ENCODE assay signal across 17 cellular contexts in the genomic region with DNA sequence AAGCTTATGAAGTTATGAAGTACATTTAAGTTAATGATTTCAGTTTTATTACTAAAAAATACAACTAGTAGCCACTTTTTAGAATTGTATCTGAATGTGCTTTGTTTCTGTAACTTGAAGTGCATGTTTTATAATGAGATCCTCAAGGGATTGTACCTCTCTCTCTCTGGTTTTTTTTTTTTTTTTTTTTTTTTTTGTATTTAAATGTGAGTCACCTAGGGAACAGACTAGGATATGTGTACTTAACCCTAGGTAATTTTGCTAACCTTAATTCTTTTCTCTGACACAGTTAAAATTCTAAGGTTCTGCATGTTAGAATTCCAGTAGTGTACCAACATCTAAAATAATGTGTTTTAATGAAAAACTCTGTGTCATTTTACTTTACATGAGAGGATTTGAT. TPM values are rescaled to one million over a fixed set of nuclear protein-coding genes. Genes with fewer than 3 reads are reported as not detected.
DNase-seq lines count a peak whose midpoint lies in the region; ATAC-seq, FAIRE-seq and TF ChIP-seq lines count a peak whose summit lies in the region.
"Had no signal": no experiment of that assay in that cellular context is flagged by ENCODE, and none has a peak within 500 bp of the region (broad histone marks: within the 10 kb centered on the region; RNA-seq: fewer than 3 reads in every experiment).

No MANE protein-coding gene starts in this region.

- no peak overlapping the region for H2AK5ac ChIP-seq in trophoblast cell (ENCODE audit: low read length)

- peaks cover 70% of the 10 kb centered on the region for H3K4me1 Mint-ChIP-seq in activated CD8-positive, alpha-beta T cell treated with anti-CD3 and anti-CD28 coated beads for 36 hours (ENCODE audit: low read depth)
- peaks cover 63% of the 10 kb centered on the region for H3K4me1 Mint-ChIP-seq in activated CD8-positive, alpha-beta T cell treated with anti-CD3 and anti-CD28 coated beads, Interleukin-2, amount 10 ng/mL, durations not matched to agents 7 days and 5 days (ENCODE audit: low read depth)
- H3K4me1 Mint-ChIP-seq in IgD-negative memory B cell: peaks cover 46 to 50% (median 47%) of the 10 kb centered on the region in 3 donors
- peaks cover 41 to 72% of the 10 kb centered on the region in 2 donors for H3K4me1 Mint-ChIP-seq in natural killer cell treated with Interleukin-12 subunit alpha and Interleukin-12 subunit beta and Interleukin-15 and Interleukin-18, amount 100 ng/mL, for 72 hours (ENCODE audit: low read depth in 2 of 2)

- H3K36me3 ChIP-seq in bronchial epithelial cell (ENCODE audit: control insufficient read depth, insufficient read depth, low read length): no peaks in the 10 kb centered on the region
- H3K36me3 ChIP-seq in trophoblast cell (ENCODE audit: control insufficient read depth in 1 of 2, insufficient read depth in 2 of 2, low read length in 2 of 2): no peaks in the 10 kb centered on the region

- no peak for TF ChIP-seq CTCF in activated CD8-positive, alpha-beta T cell treated with anti-CD3 and anti-CD28 coated beads for 36 hours (IDR thresholded peaks at IDR 0.05)
- no peak for TF ChIP-seq CTCF in bronchial epithelial cell (IDR thresholded peaks at IDR 0.05; ENCODE audit: insufficient read depth, low read length, severe bottlenecking)

- H3K9ac ChIP-seq in trophoblast cell (ENCODE audit: low read length): no peak overlapping the region

- peaks cover 2% of the 10 kb centered on the region for H3K9me3 Mint-ChIP-seq in activated CD8-positive, alpha-beta T cell treated with anti-CD3 and anti-CD28 coated beads for 36 hours
- peaks cover 4% of the 10 kb centered on the region for H3K9me3 Mint-ChIP-seq in activated CD8-positive, alpha-beta T cell treated with anti-CD3 and anti-CD28 coated beads, Interleukin-2, amount 10 ng/mL, durations not matched to agents 7 days and 5 days (ENCODE audit: insufficient read depth)
- H3K9me3 Mint-ChIP-seq in IgD-negative memory B cell: peaks cover 0 to 6% (median 2%) of the 10 kb centered on the region in 3 donors
- H3K9me3 Mint-ChIP-seq in natural killer cell treated with Interleukin-12 subunit alpha and Interleukin-12 subunit beta and Interleukin-15 and Interleukin-18, amount 100 ng/mL, for 72 hours: no peaks in the 10 kb centered on the region

- H3K9me3 ChIP-seq in trophoblast cell (ENCODE audit: insufficient read depth, low read depth, low read length): no peaks in the 10 kb centered on the region
- H3K9me3 ChIP-seq: SJSA1 had no signal

- H3K4me3 ChIP-seq in bronchial epithelial cell (ENCODE audit: low read depth, low read length) (no peak overlapping the region), trophoblast cell (ENCODE audit: low read depth, low read length) (no peak overlapping the region)
- H3K4me3 ChIP-seq: SJSA1, spleen had no signal

- H3K4ac ChIP-seq in trophoblast cell (ENCODE audit: low read depth, low read length): no peak overlapping the region

- CTCF ChIA-PET in activated CD8-positive, alpha-beta T cell treated with anti-CD3 and anti-CD28 coated beads for 36 hours (lab: Charles Lee): no interaction called here
- CTCF ChIA-PET in activated CD8-positive, alpha-beta T cell treated with anti-CD3 and anti-CD28 coated beads, Interleukin-2, amount 10 ng/mL, durations not matched to agents 7 days and 5 days (lab: Charles Lee): interaction anchor here (1.0 to 1.3 kb wide), 3 partner anchors 10 to 58 kb away, joined by 3 to 4 read pairs (median 4); no protein-coding TSS in a partner anchor

- no peaks in the 10 kb centered on the region for H3K79me1 ChIP-seq in trophoblast cell (ENCODE audit: low read length)

- no peaks in the 10 kb centered on the region for H3K79me2 ChIP-seq in trophoblast cell (ENCODE audit: control insufficient read depth, insufficient read depth, low read length, poor library complexity)

- peaks cover 59% of the 10 kb centered on the region for H3K36me3 Mint-ChIP-seq in activated CD8-positive, alpha-beta T cell treated with anti-CD3 and anti-CD28 coated beads for 36 hours (ENCODE audit: low read depth)
- peaks cover 66% of the 10 kb centered on the region for H3K36me3 Mint-ChIP-seq in activated CD8-positive, alpha-beta T cell treated with anti-CD3 and anti-CD28 coated beads, Interleukin-2, amount 10 ng/mL, durations not matched to agents 7 days and 5 days (ENCODE audit: low read depth)
- peaks cover 10% of the 10 kb centered on the region for H3K36me3 Mint-ChIP-seq in IgD-negative memory B cell
- peaks cover 20% of the 10 kb centered on the region for H3K36me3 Mint-ChIP-seq in natural killer cell treated with Interleukin-12 subunit alpha and Interleukin-12 subunit beta and Interleukin-15 and Interleukin-18, amount 100 ng/mL, for 72 hours

- POLR2A ChIA-PET in activated CD8-positive, alpha-beta T cell treated with anti-CD3 and anti-CD28 coated beads for 36 hours (lab: Charles Lee): interaction anchor here (1.2 to 1.5 kb wide), 2 partner anchors 27 to 59 kb away, joined by 3 to 4 read pairs; no protein-coding TSS in a partner anchor
- POLR2A ChIA-PET in activated CD8-positive, alpha-beta T cell treated with anti-CD3 and anti-CD28 coated beads, Interleukin-2, amount 10 ng/mL, durations not matched to agents 7 days and 5 days (lab: Charles Lee): interaction anchor here (1.3 kb wide), 1 partner anchor 59 kb away, joined by 4 read pairs; the partner anchor contains the start of gene CDC42SE2

- H2BK120ac ChIP-seq in trophoblast cell (ENCODE audit: insufficient read depth, low read length, poor library complexity): no peak overlapping the region

- no peak for DNase-seq in activated CD8-positive, alpha-beta T cell treated with anti-CD3 and anti-CD28 coated beads for 36 hours
- DNase-seq in activated CD8-positive, alpha-beta T cell treated with anti-CD3 and anti-CD28 coated beads, Interleukin-2, amount 10 ng/mL, durations not matched to agents 7 days and 5 days: no peak
- peak; percentile 58 for DNase-seq in bronchial epithelial cell (ENCODE audit: low read depth)
- DNase-seq in natural killer cell treated with Interleukin-12 subunit alpha and Interleukin-12 subunit beta and Interleukin-15 and Interleukin-18, amount 100 ng/mL, for 72 hours (ENCODE audit: low spot score): no peak
- DNase-seq in trophoblast cell: no peak
- DNase-seq in NCI-H1105 (lab: John Stamatoyannopoulos, UW): no peak
- no peak for DNase-seq in occipital lobe (lab: John Stamatoyannopoulos, UW)
- DNase-seq: activated CD4-positive, alpha-beta T cell treated with anti-CD3 and anti-CD28 coated beads, Interleukin-2, amount 50 U/mL, for 4 hours; hypothalamus; left colon; NCI-H1436 treated with DMSO at 0.1 percent for 48 hours; spleen; stimulated activated naive CD8-positive, alpha-beta T cell treated with anti-CD3 and anti-CD28 coated beads, Interleukin-15, Interleukin-2, amounts not matched to agents 100 U/mL and 50 U/mL, for 24 hours had no signal

- no peaks in the 10 kb centered on the region for H3K27me3 Mint-ChIP-seq in activated CD8-positive, alpha-beta T cell treated with anti-CD3 and anti-CD28 coated beads for 36 hours
- no peaks in the 10 kb centered on the region for H3K27me3 Mint-ChIP-seq in activated CD8-positive, alpha-beta T cell treated with anti-CD3 and anti-CD28 coated beads, Interleukin-2, amount 10 ng/mL, durations not matched to agents 7 days and 5 days (ENCODE audit: low read depth)
- no peaks in the 10 kb centered on the region for H3K27me3 Mint-ChIP-seq in IgD-negative memory B cell
- H3K27me3 Mint-ChIP-seq in natural killer cell treated with Interleukin-12 subunit alpha and Interleukin-12 subunit beta and Interleukin-15 and Interleukin-18, amount 100 ng/mL, for 72 hours: no peaks in the 10 kb centered on the region

- H3K4me3 Mint-ChIP-seq in activated CD8-positive, alpha-beta T cell treated with anti-CD3 and anti-CD28 coated beads for 36 hours: no peak overlapping the region
- no peak overlapping the region for H3K4me3 Mint-ChIP-seq in activated CD8-positive, alpha-beta T cell treated with anti-CD3 and anti-CD28 coated beads, Interleukin-2, amount 10 ng/mL, durations not matched to agents 7 days and 5 days
- peak overlapping the region in 1 of 4 donors; percentile 22 for H3K4me3 Mint-ChIP-seq in IgD-negative memory B cell
- H3K4me3 Mint-ChIP-seq in natural killer cell treated with Interleukin-12 subunit alpha and Interleukin-12 subunit beta and Interleukin-15 and Interleukin-18, amount 100 ng/mL, for 72 hours: peak overlapping the region; percentile 10

- no peak overlapping the region for H2BK12ac ChIP-seq in trophoblast cell (ENCODE audit: low read length)

- no peak overlapping the region for H4K91ac ChIP-seq in trophoblast cell (ENCODE audit: low read depth, low read length)

- no peak overlapping the region for H4K12ac ChIP-seq in trophoblast cell (ENCODE audit: low read depth, low read length)

- no peak for ATAC-seq in activated CD8-positive, alpha-beta T cell treated with anti-CD3 and anti-CD28 coated beads for 36 hours
- no peak for ATAC-seq in activated CD8-positive, alpha-beta T cell treated with anti-CD3 and anti-CD28 coated beads, Interleukin-2, amount 10 ng/mL, durations not matched to agents 7 days and 5 days
- no peak for ATAC-seq in natural killer cell treated with Interleukin-12 subunit alpha and Interleukin-12 subunit beta and Interleukin-15 and Interleukin-18, amount 100 ng/mL, for 72 hours
- ATAC-seq: stimulated activated naive CD8-positive, alpha-beta T cell treated with anti-CD3 and anti-CD28 coated beads, Interleukin-15, Interleukin-2, amounts not matched to agents 100 U/mL and 50 U/mL, for 24 hours had no signal

- H3K18ac ChIP-seq in trophoblast cell (ENCODE audit: low read length): no peak overlapping the region

- no peak for FAIRE-seq in bronchial epithelial cell (lab: Jason Lieb, UNC)
- FAIRE-seq: A204.1 had no signal

- no peak overlapping the region for H3K27ac ChIP-seq in trophoblast cell (ENCODE audit: low read depth, low read length)
- H3K27ac ChIP-seq: HL-60, SJSA1 had no signal

- H3K27me3 ChIP-seq in bronchial epithelial cell (ENCODE audit: control insufficient read depth, insufficient read depth, low read length) (no peaks in the 10 kb centered on the region), trophoblast cell (ENCODE audit: insufficient read depth, low read length) (no peaks in the 10 kb centered on the region)
- H3K27me3 ChIP-seq: SJSA1, spleen had no signal

- intact Hi-C loops in activated CD8-positive, alpha-beta T cell treated with anti-CD3 and anti-CD28 coated beads for 36 hours (cut with micrococcal nuclease): loop anchor here (5.0 kb wide), 2 partner anchors 36 to 59 kb away; no protein-coding TSS in a partner anchor

- no peak overlapping the region for H2AFZ ChIP-seq in trophoblast cell (ENCODE audit: insufficient read depth, low read length, poor library complexity)

- H2BK5ac ChIP-seq in trophoblast cell (ENCODE audit: low read depth, low read length, poor library complexity): no peak overlapping the region

- H3K14ac ChIP-seq in trophoblast cell (ENCODE audit: low read length): no peak overlapping the region

- no peak overlapping the region for H3K4me2 ChIP-seq in trophoblast cell (ENCODE audit: low read length)

- no peak overlapping the region for H4K8ac ChIP-seq in trophoblast cell (ENCODE audit: low read depth, low read length)

- peak overlapping the region; percentile 78 for H3K27ac Mint-ChIP-seq in activated CD8-positive, alpha-beta T cell treated with anti-CD3 and anti-CD28 coated beads for 36 hours
- no peak overlapping the region for H3K27ac Mint-ChIP-seq in activated CD8-positive, alpha-beta T cell treated with anti-CD3 and anti-CD28 coated beads, Interleukin-2, amount 10 ng/mL, durations not matched to agents 7 days and 5 days
- peak overlapping the region in 2 of 3 donors; percentile 25 to 58 for H3K27ac Mint-ChIP-seq in IgD-negative memory B cell
- H3K27ac Mint-ChIP-seq in natural killer cell treated with Interleukin-12 subunit alpha and Interleukin-12 subunit beta and Interleukin-15 and Interleukin-18, amount 100 ng/mL, for 72 hours: peak overlapping the region; percentile 71 to 91

- no peak overlapping the region for H3K23ac ChIP-seq in trophoblast cell (ENCODE audit: low read length)

- peaks cover 2% of the 10 kb centered on the region in 2 experiments for H3K4me1 ChIP-seq in trophoblast cell (ENCODE audit: control insufficient read depth in 1 of 2, insufficient read depth in 2 of 2, low read length in 2 of 2)

RNA-seq across cellular contexts. Expression of gene CDC42SE2, which starts 59.5 kb away (rescaled TPM):
- 100 to 1,000 TPM; 100 to 102 TPM for total RNA-seq in activated CD8-positive, alpha-beta T cell treated with anti-CD3 and anti-CD28 coated beads for 36 hours
- total RNA-seq in activated CD8-positive, alpha-beta T cell treated with anti-CD3 and anti-CD28 coated beads, Interleukin-2, amount 10 ng/mL, durations not matched to agents 7 days and 5 days: 100 to 1,000 TPM; 115 to 126 TPM
- polyA plus RNA-seq in IgD-negative memory B cell: 248 TPM
- 51.6 and 73.2 TPM in 2 replicates for total RNA-seq in bronchial epithelial cell
- 100 to 1,000 TPM in 1 of 2 donors, 10 to 100 TPM in 1; 78.2 to 120 TPM for total RNA-seq in natural killer cell treated with Interleukin-12 subunit alpha and Interleukin-12 subunit beta and Interleukin-15 and Interleukin-18, amount 100 ng/mL, for 72 hours
- 15.6 and 16.5 TPM in 2 replicates for polyA plus RNA-seq in trophoblast cell (2013)
- total RNA-seq in occipital lobe: 170 TPM
